ENCODE assay signal across 8 cellular contexts in genomic region chr2:75647771-75648170, GRCh38. TPM values are rescaled to one million over a fixed set of nuclear protein-coding genes. Genes with fewer than 3 reads are reported as not detected.
A peak's percentile ranks its signal among the peaks of the same experiment; 100 is the strongest.
DNase-seq lines count a peak whose midpoint lies in the region; ATAC-seq and TF ChIP-seq lines count a peak whose summit lies in the region.

No MANE protein-coding gene starts in this region.

- peaks cover 23% of the 10 kb centered on the region for H3K36me3 Mint-ChIP-seq in activated naive CD8-positive, alpha-beta T cell treated with anti-CD3 and anti-CD28 coated beads, Interleukin-2, amount 10 ng/mL, durations not matched to agents 7 days and 5 days
- H3K36me3 Mint-ChIP-seq in memory B cell: peaks cover 9% of the 10 kb centered on the region

- peaks cover 19% of the 10 kb centered on the region for H3K4me1 Mint-ChIP-seq in activated naive CD8-positive, alpha-beta T cell treated with anti-CD3 and anti-CD28 coated beads, Interleukin-2, amount 10 ng/mL, durations not matched to agents 7 days and 5 days
- peaks cover 8% of the 10 kb centered on the region for H3K4me1 Mint-ChIP-seq in memory B cell

- no peak overlapping the region for H3K27ac Mint-ChIP-seq in activated naive CD8-positive, alpha-beta T cell treated with anti-CD3 and anti-CD28 coated beads, Interleukin-2, amount 10 ng/mL, durations not matched to agents 7 days and 5 days
- peak overlapping the region; percentile 90 for H3K27ac Mint-ChIP-seq in memory B cell

- no peaks in the 10 kb centered on the region for H3K9me3 ChIP-seq in HEK293 (ENCODE audit: control insufficient read depth, insufficient read depth, low read depth, low read length)

- H3K4me3 Mint-ChIP-seq in activated naive CD8-positive, alpha-beta T cell treated with anti-CD3 and anti-CD28 coated beads, Interleukin-2, amount 10 ng/mL, durations not matched to agents 7 days and 5 days: peak overlapping the region; percentile 89
- H3K4me3 Mint-ChIP-seq in memory B cell: peak overlapping the region; percentile 96

- no peaks in the 10 kb centered on the region for H3K4me1 ChIP-seq in HEK293 (ENCODE audit: control insufficient read depth, insufficient read depth, low read length)

- DNase-seq in AG09309 (ENCODE audit: low read depth): no peak
- no peak for DNase-seq in activated naive CD8-positive, alpha-beta T cell treated with anti-CD3 and anti-CD28 coated beads, Interleukin-2, amount 10 ng/mL, durations not matched to agents 7 days and 5 days
- DNase-seq in memory B cell (ENCODE audit: low spot score in 2 of 2): no peak
- no peak for DNase-seq in NCI-H748 treated with DMSO at 0.1 percent for 48 hours (lab: John Stamatoyannopoulos, UW)
- DNase-seq in NCI-H524 (lab: John Stamatoyannopoulos, UW): no peak
- DNase-seq in GM10248 (ENCODE audit: extremely low spot score): no peak

- TF ChIP-seq CTCF in AG09309 (IDR thresholded peaks at IDR 0.05; ENCODE audit: control insufficient read depth, insufficient read depth, low read depth, low read length, missing control alignments) (no peak), HEK293 (tag by site-specific recombination; IDR thresholded peaks at IDR 0.05) (no peak), GM10248 (IDR thresholded peaks at IDR 0.05; ENCODE audit: control extremely low read depth, extremely low read depth, low read depth, missing control alignments) (no peak)

- CTCF ChIA-PET in HEK293 (lab: Yijun Ruan, JAX): interaction anchor here (0.6 to 2.1 kb wide), 7 partner anchors 10 to 505 kb away, joined by 3 to 8 read pairs (median 4); no protein-coding TSS in a partner anchor
- CTCF ChIA-PET in GM10248 (lab: Yijun Ruan, JAX): interaction anchor here (0.8 to 4.7 kb wide), 6 partner anchors 7 to 30 kb away, joined by 3 to 23 read pairs (median 8); no protein-coding TSS in a partner anchor

- H3K27ac ChIP-seq in HEK293 (ENCODE audit: extremely low read depth, low read depth, low read length): no peak overlapping the region

- H3K4me3 ChIP-seq in AG09309 (ENCODE audit: control insufficient read depth, low read depth, low read length) (peak overlapping the region; percentile 74), HEK293 (ENCODE audit: low read depth, low read length) (peak overlapping the region; percentile 90)

- POLR2A ChIA-PET in HEK293 (lab: Yijun Ruan, JAX) (interaction anchor here (0.7 kb wide), 1 partner anchor 1117 kb away, joined by 3 read pairs; no protein-coding TSS in a partner anchor), GM10248 (lab: Yijun Ruan, JAX) (no interaction called here)
- POLR2A ChIA-PET in activated naive CD8-positive, alpha-beta T cell treated with anti-CD3 and anti-CD28 coated beads, Interleukin-2, amount 10 ng/mL, durations not matched to agents 7 days and 5 days (lab: Charles Lee): interaction anchor here (3.2 kb wide), 1 partner anchor 63 kb away, joined by 26 read pairs; the partner anchor contains the start of gene GCFC2

- H3K36me3 ChIP-seq in HEK293 (ENCODE audit: control insufficient read depth in 2 of 2, insufficient read depth in 1 of 2, low read length in 2 of 2): peaks cover 37 to 47% of the 10 kb centered on the region in 2 experiments

- ATAC-seq in activated naive CD8-positive, alpha-beta T cell treated with anti-CD3 and anti-CD28 coated beads, Interleukin-2, amount 10 ng/mL, durations not matched to agents 7 days and 5 days (ENCODE audit: low read depth): no peak
- no peak for ATAC-seq in memory B cell (ENCODE audit: low read depth)
- no peak for ATAC-seq in GM21576 (IDR thresholded peaks at IDR 0.05; ENCODE audit: unreplicated experiment)

- H3K27me3 Mint-ChIP-seq in activated naive CD8-positive, alpha-beta T cell treated with anti-CD3 and anti-CD28 coated beads, Interleukin-2, amount 10 ng/mL, durations not matched to agents 7 days and 5 days: no peaks in the 10 kb centered on the region
- no peaks in the 10 kb centered on the region for H3K27me3 Mint-ChIP-seq in memory B cell

- no peaks in the 10 kb centered on the region for H3K9me3 Mint-ChIP-seq in activated naive CD8-positive, alpha-beta T cell treated with anti-CD3 and anti-CD28 coated beads, Interleukin-2, amount 10 ng/mL, durations not matched to agents 7 days and 5 days
- no peaks in the 10 kb centered on the region for H3K9me3 Mint-ChIP-seq in memory B cell

TF ChIP-seq in HEK293, 187 proteins besides CTCF, POLR2A, EP300 and RAD21:
- TF ChIP-seq ZNF37A (tag by site-specific recombination; IDR thresholded peaks at IDR 0.05): no peak
- no peak for TF ChIP-seq INSM2 (tag by site-specific recombination; IDR thresholded peaks at IDR 0.05)
- no peak for TF ChIP-seq ZNF514 (tag by site-specific recombination; IDR thresholded peaks at IDR 0.05)
- TF ChIP-seq ZIC2 (tag by site-specific recombination; IDR thresholded peaks at IDR 0.05): no peak
- no peak for TF ChIP-seq WT1 (tag by site-specific recombination; IDR thresholded peaks at IDR 0.05)
- no peak for TF ChIP-seq REST (tag by site-specific recombination; IDR thresholded peaks at IDR 0.05)
- TF ChIP-seq KLF8 (tag by site-specific recombination; IDR thresholded peaks at IDR 0.05): no peak
- no peak for TF ChIP-seq ZNF133 (tag by site-specific recombination; IDR thresholded peaks at IDR 0.05)
TF ChIP-seq in HEK293: peak in this region for 0.

RNA-seq across cellular contexts. Expression of gene MRPL19, which starts 1.2 kb away (rescaled TPM):
- 10 to 100 TPM; 34.0 to 37.1 TPM for total RNA-seq in activated naive CD8-positive, alpha-beta T cell treated with anti-CD3 and anti-CD28 coated beads, Interleukin-2, amount 10 ng/mL, durations not matched to agents 7 days and 5 days
